Comparison of ENCODE assay signal across 8 cellular contexts in genomic region chr17:59844884-59845594, GRCh38. TPM values are rescaled to one million over a fixed set of nuclear protein-coding genes. Genes with fewer than 3 reads are reported as not detected.
DNase-seq lines count a peak whose midpoint lies in the region; ATAC-seq and TF ChIP-seq lines count a peak whose summit lies in the region.

No MANE protein-coding gene starts in this region.

- TF ChIP-seq POLR2A in GM18505 (IDR thresholded peaks at IDR 0.05; ENCODE audit: borderline replicate concordance, extremely low read depth, insufficient read depth, insufficient read length): peak; percentile 1

- H3K4me2 ChIP-seq in PC-3 (ENCODE audit: low read length): peak overlapping the region; percentile 79

- peaks cover 13% of the 10 kb centered on the region for H4K20me1 ChIP-seq in PC-3 (ENCODE audit: low read length)

- peaks cover 13% of the 10 kb centered on the region for H3K36me3 ChIP-seq in PC-3 (ENCODE audit: low read depth, low read length)
- peaks cover 3 to 15% of the 10 kb centered on the region in 2 donors for H3K36me3 ChIP-seq in psoas muscle (ENCODE audit: insufficient read depth in 1 of 2, low read depth in 1 of 2)

- H2AFZ ChIP-seq in PC-3 (ENCODE audit: low read length): no peak overlapping the region

- peaks cover 32% of the 10 kb centered on the region for H3F3A ChIP-seq in PC-3 (ENCODE audit: low read length, unreplicated experiment)

- ATAC-seq in GM18505 (IDR thresholded peaks at IDR 0.05; ENCODE audit: unreplicated experiment) (no peak), PC-3 (no peak), psoas muscle (no peak), GM21367 (IDR thresholded peaks at IDR 0.05; ENCODE audit: unreplicated experiment) (no peak)

- WGBS in psoas muscle, 3 donors: 51 to 80% (median 59%) methylated on average over 3 of the region's 3 CpGs

- H3K4me1 ChIP-seq in PC-3 (ENCODE audit: insufficient read depth, low read length) (peaks cover 58% of the 10 kb centered on the region), psoas muscle (peaks cover 38% of the 10 kb centered on the region)

- H3K4me3 ChIP-seq in PC-3 (ENCODE audit: low read length): peak overlapping the region; percentile 4; the same call in 1 of the 2 replicates
- no peak overlapping the region for H3K4me3 ChIP-seq in psoas muscle

- H3K27me3 ChIP-seq in PC-3 (ENCODE audit: low read length): no peaks in the 10 kb centered on the region
- no peaks in the 10 kb centered on the region for H3K27me3 ChIP-seq in psoas muscle (ENCODE audit: insufficient read depth in 3 of 3, low read length in 2 of 3)

- peaks cover 16% of the 10 kb centered on the region for H3K79me2 ChIP-seq in PC-3 (ENCODE audit: low read length)

- BruUV-seq in PC-3 (replicated peaks; lab: Mats Ljungman, UMichigan): no TSS peak

- H3K9ac ChIP-seq in PC-3 (ENCODE audit: low read length): peak overlapping the region; percentile 98

- DNase-seq in PC-3: peak; percentile 47
- peak; percentile 50 for DNase-seq in dermis blood vessel endothelial cell
- DNase-seq in psoas muscle: no peak
- DNase-seq in NCI-H2171 (lab: John Stamatoyannopoulos, UW): no peak
- no peak for DNase-seq in hippocampal formation (lab: John Stamatoyannopoulos, UW)
- DNase-seq in GM19240 (ENCODE audit: insufficient read length, low spot score): no peak

- POLR2A ChIA-PET in PC-3 (lab: Charles Lee; ENCODE audit: unreplicated experiment): interaction anchor here (0.6 to 1.0 kb wide), 5 partner anchors 8 to 87 kb away, joined by 3 to 21 read pairs (median 4); no protein-coding TSS in a partner anchor

- H3K9me3 ChIP-seq in PC-3 (ENCODE audit: low read length): no peaks in the 10 kb centered on the region
- H3K9me3 ChIP-seq in psoas muscle: no peaks in the 10 kb centered on the region

- intact Hi-C loops in PC-3 (cut with micrococcal nuclease) (loop anchor here (1.0 kb wide), 2 partner anchors 8 to 92 kb away; no protein-coding TSS in a partner anchor), psoas muscle (cut with DNase I) (loop anchor here in 1 of 2 donors (5.0 kb wide), 1 partner anchor 88 kb away; no protein-coding TSS in a partner anchor)

- no peaks in the 10 kb centered on the region for H3K9me2 ChIP-seq in PC-3 (replicated peaks; ENCODE audit: low read length)

- CTCF ChIA-PET in PC-3 (lab: Charles Lee): interaction anchor here (0.6 to 4.4 kb wide), 4 partner anchors 8 to 330 kb away, joined by 3 to 48 read pairs (median 4); no protein-coding TSS in a partner anchor

- TF ChIP-seq CTCF in PC-3 (conservative IDR thresholded peaks at IDR 0.05; ENCODE audit: low read depth, low read length) (no peak), psoas muscle (IDR thresholded peaks at IDR 0.05) (no peak)

- peak overlapping the region; percentile 95 for H3K27ac ChIP-seq in PC-3 (ENCODE audit: low read length)
- peak overlapping the region; percentile 92 for H3K27ac ChIP-seq in psoas muscle

RNA-seq across cellular contexts. Expression of gene TUBD1, which starts 47.7 kb away (rescaled TPM):
- total RNA-seq in PC-3 (2014; rRNA removed): 8.2 and 11.0 TPM in 2 replicates
- 8.7 and 8.9 TPM in 2 replicates for total RNA-seq in dermis blood vessel endothelial cell
- 1 to 10 TPM; 4.9 to 8.8 (median 6.9) TPM for total RNA-seq in psoas muscle
- polyA plus RNA-seq in psoas muscle: 1 to 10 TPM; 4.7 to 8.0 (median 5.1) TPM

RNA-seq across cellular contexts. Expression of gene RPS6KB1, which starts 47.9 kb away (rescaled TPM):
- total RNA-seq in PC-3 (2014; rRNA removed) (43.4 and 51.5 TPM in 2 replicates), dermis blood vessel endothelial cell (22.5 and 26.1 TPM in 2 replicates), psoas muscle (10 to 100 TPM; 26.6 to 56.0 (median 45.2) TPM)
- 10 to 100 TPM; 10.6 to 35.8 (median 12.0) TPM for polyA plus RNA-seq in psoas muscle

Comparison
In these comparisons a context has a peak if more than half of its experiments do, and no peak if none do; other contexts are left out.
1. DNase-seq: peak in PC-3 (single experiment) and dermis blood vessel endothelial cell (single experiment); none in psoas muscle (0 of 2), NCI-H2171 (single experiment), hippocampal formation (0 of 2) and GM19240 (single experiment).